ENCODE assay signal across 1 cellular context in genomic region chr2:62197017-62197586, GRCh38.
TF ChIP-seq lines count a peak whose summit lies in the region.

No MANE protein-coding gene starts in this region.

TF ChIP-seq in HepG2, 621 proteins besides CTCF, POLR2A, EP300 and RAD21 (continued from another document):
- TF ChIP-seq ZFP82 (CRISPR knock-in tag; IDR thresholded peaks at IDR 0.05; ENCODE audit: borderline replicate concordance), result no peak
